8 cellular contexts compared by ENCODE assay signal in the genomic region with DNA sequence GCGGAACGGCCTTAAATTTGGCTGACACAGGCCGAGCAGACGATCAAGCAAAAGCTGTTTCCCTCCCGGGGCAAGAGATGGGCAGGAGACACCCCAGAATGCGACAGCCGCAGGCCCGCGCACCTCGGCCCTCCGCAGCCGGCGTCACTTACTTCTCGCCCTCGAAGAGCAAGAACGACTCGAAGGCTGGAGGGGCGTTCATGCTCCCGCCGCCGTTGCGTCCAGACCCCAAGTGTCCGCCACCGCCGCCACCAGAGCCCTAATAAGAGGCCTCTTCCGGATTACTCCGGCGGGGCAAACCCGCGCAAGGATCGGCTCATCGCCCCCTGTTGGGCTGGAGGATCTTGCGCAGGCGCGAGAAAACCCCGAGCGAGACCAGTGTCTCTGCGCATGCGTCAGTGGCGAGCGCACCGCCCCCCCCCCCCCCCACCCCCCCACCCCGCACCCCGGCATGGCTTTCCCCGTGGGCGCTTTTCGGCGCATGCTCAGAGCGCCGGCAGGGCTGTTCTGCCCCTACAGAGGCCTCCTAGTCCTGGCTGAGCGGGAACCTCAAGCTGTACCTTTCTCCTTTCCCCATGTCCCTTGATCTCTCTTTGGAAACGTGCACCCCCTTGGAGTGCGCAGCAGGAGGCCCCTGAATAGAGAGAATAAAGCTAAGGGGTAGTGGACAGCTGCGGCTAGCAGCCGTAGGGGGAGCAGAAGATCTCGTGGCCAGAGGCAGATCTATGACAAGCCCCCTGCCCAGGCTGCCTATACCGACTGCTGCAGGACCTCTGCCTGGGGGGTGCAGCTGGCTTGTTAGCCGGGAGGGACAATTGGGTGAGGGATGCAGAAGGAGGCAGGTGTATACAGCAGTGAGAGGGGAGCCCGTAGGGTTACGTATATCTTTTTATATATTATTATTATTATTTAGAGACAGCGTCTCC. TPM values are rescaled to one million over a fixed set of nuclear protein-coding genes. Genes with fewer than 3 reads are reported as not detected.
DNase-seq lines count a peak whose midpoint lies in the region; ATAC-seq and TF ChIP-seq lines count a peak whose summit lies in the region.
"Not testable (repeated sequence)": the region's sequence is repeated elsewhere in the genome, so short reads cannot be mapped to it uniquely, and the experiment has no call there.

A gene (minus strand): TSS at position 264 of the 926 bp plus-strand sequence. CDS start 62 bp downstream, at position 202.

- H3K9ac ChIP-seq in HUES64 (ENCODE audit: low read depth, low read length) (peak within 1 kb of the TSS; percentile 82), mammary epithelial cell (ENCODE audit: insufficient read depth, low read length) (peak within 1 kb of the TSS; percentile 75)

- CTCF ChIA-PET in mammary epithelial cell (lab: Charles Lee; ENCODE audit: low non-redundant PET) = not testable (repeated sequence)

- H3K4me2 ChIP-seq in mammary epithelial cell (ENCODE audit: insufficient read depth, low read depth, low read length) = not testable (repeated sequence)

- H3K27ac ChIP-seq in HUES64 (ENCODE audit: low read depth, low read length) = not testable (repeated sequence)
- H3K27ac ChIP-seq in mammary epithelial cell (ENCODE audit: insufficient read depth, low read depth, low read length) (peak within 1 kb of the TSS; percentile 32), psoas muscle (peak within 1 kb of the TSS; percentile 77)

- WGBS in HUES64 = under 1% methylated on average over 34 of the region's 61 CpGs
- WGBS in mammary epithelial cell (ENCODE audit: low coverage, missing lambda C conversion rate) = under 1% methylated on average over 26 of the region's 61 CpGs
- WGBS in psoas muscle, 3 donors = 0% methylated on average over 37 to 50 of the region's 61 CpGs

- dilution Hi-C loops in mammary epithelial cell (cut with HindIII; ENCODE audit: low sequenced_read_pairs) = not testable (repeated sequence)

- intact Hi-C loops in mammary epithelial cell (cut with micrococcal nuclease); psoas muscle (cut with DNase I): not testable (repeated sequence)

- H3K27me3 ChIP-seq in HUES64 (ENCODE audit: insufficient read depth, low read length); mammary epithelial cell (ENCODE audit: insufficient read depth, low read length); psoas muscle (ENCODE audit: insufficient read depth in 3 of 3, low read length in 2 of 3): not testable (repeated sequence)

- not testable (repeated sequence) for H3K79me2 ChIP-seq in mammary epithelial cell (ENCODE audit: insufficient read depth, low read length)

- TF ChIP-seq CTCF in GM12864 (IDR thresholded peaks at IDR 0.05; ENCODE audit: low read depth, low read length, missing control alignments) = peak; percentile 60
- peak in 1 of 2 donors; percentile 30 for TF ChIP-seq CTCF in mammary epithelial cell (conservative IDR thresholded peaks at IDR 0.05 in 1 of 2, IDR thresholded peaks at IDR 0.05 in 1 of 2; ENCODE audit: extremely low read depth in 1 of 2, insufficient read depth in 1 of 2, low read depth in 1 of 2, low read length in 2 of 2)
- peak; percentile 54 for TF ChIP-seq CTCF in psoas muscle (IDR thresholded peaks at IDR 0.05)
- not testable (repeated sequence) for TF ChIP-seq CTCF in subcutaneous adipose tissue (IDR thresholded peaks at IDR 0.05; ENCODE audit: low read depth)

- not testable (repeated sequence) for BruUV-seq in mammary epithelial cell (replicated peaks; lab: Mats Ljungman, UMichigan)

- H3K4me3 ChIP-seq in GM12864 (ENCODE audit: low read depth, low read length) = peak within 1 kb of the TSS; percentile 64
- peak within 1 kb of the TSS; percentile 75 for H3K4me3 ChIP-seq in HUES64 (ENCODE audit: low read length)
- H3K4me3 ChIP-seq in mammary epithelial cell (replicated peaks in 1 of 3; ENCODE audit: insufficient read depth in 1 of 3, low read depth in 2 of 3, low read length in 3 of 3) = peak within 1 kb of the TSS; percentile 48 to 71 (median 63)
- peak within 1 kb of the TSS; percentile 66 for H3K4me3 ChIP-seq in iPS-11a (ENCODE audit: low read depth, low read length)
- peak within 1 kb of the TSS; percentile 75 for H3K4me3 ChIP-seq in psoas muscle

- in situ Hi-C loops in mammary epithelial cell (cut with MboI; ENCODE audit: low sequenced_read_pairs in 2 of 2) = not testable (repeated sequence)

- H3K4me1 ChIP-seq in HUES64 (ENCODE audit: insufficient read depth, low read length); mammary epithelial cell (ENCODE audit: insufficient read depth, low read length); psoas muscle: not testable (repeated sequence)

- H2AFZ ChIP-seq in mammary epithelial cell (ENCODE audit: low read depth, low read length) = peak within 1 kb of the TSS; percentile 93

- H4K20me1 ChIP-seq in mammary epithelial cell (ENCODE audit: insufficient read depth, low read length) = not testable (repeated sequence)

- not testable (repeated sequence) for DNase-seq in GM12864 (ENCODE audit: low read depth)
- peak; percentile 77 for DNase-seq in H4 (ENCODE audit: low spot score)
- DNase-seq in activated CD4-positive, alpha-beta T cell treated with anti-CD3 and anti-CD28 coated beads for 48 hours = peak; percentile 100
- DNase-seq in mammary epithelial cell = peak; percentile 76
- peak; percentile 97 to 99 for DNase-seq in psoas muscle

- not testable (repeated sequence) for H3K9me3 ChIP-seq in HUES64 (ENCODE audit: insufficient read depth, low read depth, low read length); mammary epithelial cell (replicated peaks; ENCODE audit: insufficient read depth, low read length); psoas muscle

- peak; percentile 88 to 93 (median 92) for ATAC-seq in psoas muscle

- not testable (repeated sequence) for H3K36me3 ChIP-seq in HUES64 (ENCODE audit: insufficient read depth, low read length); mammary epithelial cell (ENCODE audit: insufficient read depth, low read length); psoas muscle (ENCODE audit: insufficient read depth in 1 of 2, low read depth in 1 of 2)

RNA-seq across cellular contexts. Expression of the gene that starts here (rescaled TPM):
- total RNA-seq in H4 (2014; rRNA removed; shearing (Covaris generic)) = 4.9 and 11.9 TPM in 2 replicates
- polyA plus RNA-seq in HUES64 (2013, experiment 1 of 2) = 32.7 TPM
- 52.9 TPM for polyA plus RNA-seq in HUES64 (2013, experiment 2 of 2)
- 10 to 100 TPM; 36.6 to 39.3 TPM for total RNA-seq in mammary epithelial cell
- polyA plus RNA-seq in mammary epithelial cell = 22.2 TPM
- 13.7 TPM for polyA minus RNA-seq in mammary epithelial cell
- 10 to 100 TPM in 2 of 4 donors, 1 to 10 TPM in 2; 9.3 to 14.6 (median 11.1) TPM for total RNA-seq in psoas muscle
- 10 to 100 TPM; 35.4 to 85.3 (median 46.0) TPM for polyA plus RNA-seq in psoas muscle
- total RNA-seq in subcutaneous adipose tissue = 10 to 100 TPM; 10.7 to 27.5 (median 19.3) TPM
